Comparison of ENCODE assay signal across 1 cellular context in the genomic region with DNA sequence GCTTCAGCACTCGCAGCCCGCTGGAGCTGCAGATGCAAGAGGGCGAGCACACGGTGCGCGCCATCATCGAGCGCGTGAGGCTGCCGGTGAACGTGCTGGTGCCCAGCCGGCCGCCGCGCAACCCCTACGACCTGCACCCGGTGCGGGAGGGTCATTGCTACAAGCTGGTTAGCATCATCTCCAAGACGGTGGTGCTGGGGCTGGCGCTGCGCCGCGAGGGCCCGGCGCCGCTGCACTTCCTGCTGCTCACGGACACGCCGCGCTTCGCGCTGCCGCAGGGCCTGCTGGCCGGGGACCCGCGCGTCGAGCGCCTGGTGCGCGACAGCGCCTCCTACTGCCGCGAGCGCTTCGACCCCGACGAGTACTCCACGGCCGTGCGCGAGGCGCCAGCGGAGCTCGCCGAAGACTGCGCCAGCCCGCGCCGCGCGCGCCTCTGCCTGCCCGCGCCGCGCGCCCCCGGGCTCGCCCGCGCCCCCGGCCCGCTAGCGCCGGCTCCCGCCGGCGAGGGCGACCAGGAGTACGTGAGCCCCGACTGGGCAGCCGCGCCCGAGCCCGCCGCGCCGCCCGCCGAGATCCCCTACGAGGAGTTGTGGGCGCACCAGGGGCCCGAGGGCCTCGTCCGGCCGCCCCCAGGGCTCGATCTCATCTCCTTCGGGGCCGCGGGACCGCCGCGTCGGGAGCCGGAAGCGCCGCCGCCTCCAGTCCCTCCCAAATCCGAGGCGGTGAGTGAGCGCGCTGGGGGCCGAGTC.
A peak's percentile ranks its signal among the peaks of the same experiment; 100 is the strongest.
TF ChIP-seq lines count a peak whose summit lies in the region.

No MANE protein-coding gene starts in this region.

TF ChIP-seq in HepG2, 621 proteins besides CTCF, POLR2A, EP300 and RAD21 (continued from another document):
- TF ChIP-seq ZFP91 (CRISPR knock-in tag; IDR thresholded peaks at IDR 0.05; ENCODE audit: borderline replicate concordance) (no peak), ARNT2 (CRISPR knock-in tag; IDR thresholded peaks at IDR 0.05; ENCODE audit: low read depth) (peak; percentile 34; the same call in 1 of the 2 replicates), NAIF1 (CRISPR knock-in tag; IDR thresholded peaks at IDR 0.05; ENCODE audit: borderline replicate concordance) (no peak), SP2 (CRISPR knock-in tag; IDR thresholded peaks at IDR 0.05) (no peak), ATF7-NPFF (CRISPR knock-in tag; IDR thresholded peaks at IDR 0.05; ENCODE audit: low read depth) (0 out of 2 replicates have a peak, but pooled peaks have one; percentile 43), ZNF10 (CRISPR knock-in tag; IDR thresholded peaks at IDR 0.05; ENCODE audit: borderline replicate concordance, low read depth) (no peak), NONO (IDR thresholded peaks at IDR 0.05) (no peak), NONO (CRISPR knock-in tag; conservative IDR thresholded peaks at IDR 0.05) (peak; percentile 52; the same call in 1 of the 2 replicates), SRF (IDR thresholded peaks at IDR 0.05; ENCODE audit: low read depth, low read length) (no peak), ETV5 (CRISPR knock-in tag; IDR thresholded peaks at IDR 0.05; ENCODE audit: borderline replicate concordance) (0 out of 2 replicates have a peak, but pooled peaks have one; percentile 16), ZNF180 (CRISPR knock-in tag; IDR thresholded peaks at IDR 0.05; ENCODE audit: borderline replicate concordance, low read depth) (no peak), ZNF557 (CRISPR knock-in tag; IDR thresholded peaks at IDR 0.05) (no peak), SRSF1 (optimal IDR thresholded peaks at IDR 0.05; ENCODE audit: low read depth, low read length) (no peak), ZBTB14 (CRISPR knock-in tag; IDR thresholded peaks at IDR 0.05) (peak; percentile 71), ZBTB46 (CRISPR knock-in tag; IDR thresholded peaks at IDR 0.05; ENCODE audit: borderline replicate concordance) (no peak), ZFY (CRISPR knock-in tag; IDR thresholded peaks at IDR 0.05) (peak; percentile 37; the same call in 1 of the 2 replicates), SMARCC2 (IDR thresholded peaks at IDR 0.05) (no peak), HOXA3 (CRISPR knock-in tag; IDR thresholded peaks at IDR 0.05) (peak; percentile 66)
- TF ChIP-seq, protein P1, sequence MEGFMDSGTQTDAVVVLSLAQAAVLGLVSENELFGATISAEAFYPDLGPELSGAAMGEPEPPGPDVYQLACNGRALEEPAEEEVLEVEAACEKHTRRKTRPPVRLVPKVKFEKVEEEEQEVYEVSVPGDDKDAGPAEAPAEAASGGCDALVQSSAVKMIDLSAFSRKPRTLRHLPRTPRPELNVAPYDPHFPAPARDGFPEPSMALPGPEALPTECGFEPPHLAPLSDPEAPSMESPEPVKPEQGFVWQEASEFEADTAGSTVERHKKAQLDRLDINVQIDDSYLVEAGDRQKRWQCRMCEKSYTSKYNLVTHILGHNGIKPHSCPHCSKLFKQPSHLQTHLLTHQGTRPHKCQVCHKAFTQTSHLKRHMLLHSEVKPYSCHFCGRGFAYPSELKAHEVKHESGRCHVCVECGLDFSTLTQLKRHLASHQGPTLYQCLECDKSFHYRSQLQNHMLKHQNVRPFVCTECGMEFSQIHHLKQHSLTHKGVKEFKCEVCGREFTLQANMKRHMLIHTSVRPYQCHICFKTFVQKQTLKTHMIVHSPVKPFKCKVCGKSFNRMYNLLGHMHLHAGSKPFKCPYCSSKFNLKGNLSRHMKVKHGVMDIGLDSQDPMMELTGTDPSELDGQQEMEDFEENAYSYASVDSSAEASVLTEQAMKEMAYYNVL (CRISPR knock-in tag; IDR thresholded peaks at IDR 0.05; ENCODE audit: borderline replicate concordance): no peak
- TF ChIP-seq, protein P2, sequence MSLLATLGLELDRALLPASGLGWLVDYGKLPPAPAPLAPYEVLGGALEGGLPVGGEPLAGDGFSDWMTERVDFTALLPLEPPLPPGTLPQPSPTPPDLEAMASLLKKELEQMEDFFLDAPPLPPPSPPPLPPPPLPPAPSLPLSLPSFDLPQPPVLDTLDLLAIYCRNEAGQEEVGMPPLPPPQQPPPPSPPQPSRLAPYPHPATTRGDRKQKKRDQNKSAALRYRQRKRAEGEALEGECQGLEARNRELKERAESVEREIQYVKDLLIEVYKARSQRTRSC (CRISPR knock-in tag; IDR thresholded peaks at IDR 0.05; ENCODE audit: low read depth): no peak
- TF ChIP-seq, protein P3, sequence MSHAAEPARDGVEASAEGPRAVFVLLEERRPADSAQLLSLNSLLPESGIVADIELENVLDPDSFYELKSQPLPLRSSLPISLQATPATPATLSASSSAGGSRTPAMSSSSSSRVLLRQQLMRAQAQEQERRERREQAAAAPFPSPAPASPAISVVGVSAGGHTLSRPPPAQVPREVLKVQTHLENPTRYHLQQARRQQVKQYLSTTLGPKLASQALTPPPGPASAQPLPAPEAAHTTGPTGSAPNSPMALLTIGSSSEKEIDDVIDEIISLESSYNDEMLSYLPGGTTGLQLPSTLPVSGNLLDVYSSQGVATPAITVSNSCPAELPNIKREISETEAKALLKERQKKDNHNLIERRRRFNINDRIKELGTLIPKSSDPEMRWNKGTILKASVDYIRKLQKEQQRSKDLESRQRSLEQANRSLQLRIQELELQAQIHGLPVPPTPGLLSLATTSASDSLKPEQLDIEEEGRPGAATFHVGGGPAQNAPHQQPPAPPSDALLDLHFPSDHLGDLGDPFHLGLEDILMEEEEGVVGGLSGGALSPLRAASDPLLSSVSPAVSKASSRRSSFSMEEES (CRISPR knock-in tag; IDR thresholded peaks at IDR 0.05): no peak
- TF ChIP-seq, protein P4, sequence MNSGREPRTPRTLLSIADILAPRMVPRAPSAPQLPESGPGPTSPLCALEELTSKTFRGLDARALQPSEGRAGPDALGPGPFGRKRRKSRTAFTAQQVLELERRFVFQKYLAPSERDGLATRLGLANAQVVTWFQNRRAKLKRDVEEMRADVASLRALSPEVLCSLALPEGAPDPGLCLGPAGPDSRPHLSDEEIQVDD (CRISPR knock-in tag; IDR thresholded peaks at IDR 0.05; ENCODE audit: borderline replicate concordance): no peak
